31 cellular contexts compared by ENCODE assay signal in the genomic region with DNA sequence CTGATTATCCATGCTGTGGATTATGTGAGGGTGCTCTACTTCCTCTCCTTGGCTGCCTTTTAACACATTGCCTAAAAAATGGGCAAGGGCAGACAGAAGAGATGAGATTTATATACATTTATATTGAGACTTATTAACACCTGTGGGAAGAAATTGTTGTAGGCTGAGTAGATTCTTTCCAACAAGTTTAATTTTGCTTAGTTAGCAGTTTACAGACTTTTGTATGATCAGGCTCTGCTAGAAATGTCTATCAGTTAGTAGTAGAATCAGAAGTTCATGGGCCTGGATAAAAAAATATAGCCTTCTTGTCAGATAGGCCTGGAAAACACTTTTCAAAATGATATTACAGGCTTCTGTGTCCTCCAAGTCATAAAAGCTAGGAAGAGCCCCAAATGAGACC.
"Had no signal": no experiment of that assay in that cellular context is flagged by ENCODE, and none has a peak within 500 bp of the region (broad histone marks: within the 10 kb centered on the region; RNA-seq: fewer than 3 reads in every experiment).

No MANE protein-coding gene starts in this region.

- H3K36me3 Mint-ChIP-seq: natural killer cell treated with Interleukin-12 subunit alpha and Interleukin-12 subunit beta and Interleukin-15 and Interleukin-18, amount 100 ng/mL, for 72 hours; stimulated activated memory B cell treated with anti-CD40 and anti-IgM and Interleukin-4, amounts not matched to agents 10 μg/mL and 1 μg/mL and 100 μg/mL, for 72 hours; type B pancreatic cell had no signal

- H3K4me3 ChIP-seq: pancreas, prostate gland, right atrium auricular region, skin epidermis, smooth muscle cell, spleen, suprapubic skin, testis, tibial artery, transverse colon, upper lobe of right lung, uterus had no signal

- H3K9me3 ChIP-seq: neutrophil, pancreas, prostate gland, right atrium auricular region, spleen, suprapubic skin, testis, tibial artery, transverse colon, upper lobe of right lung, uterus had no signal

- H3K4me3 Mint-ChIP-seq: naive thymus-derived CD8-positive, alpha-beta T cell; natural killer cell treated with Interleukin-12 subunit alpha and Interleukin-12 subunit beta and Interleukin-15 and Interleukin-18, amount 100 ng/mL, for 72 hours; nephron progenitor cell; neural crest cell; stimulated activated memory B cell treated with anti-CD40 and anti-IgM and Interleukin-4, amounts not matched to agents 10 μg/mL and 1 μg/mL and 100 μg/mL, for 72 hours; stimulated activated naive CD8-positive, alpha-beta T cell treated with anti-CD3 and anti-CD28 coated beads, Interleukin-15, amount 100 ng/mL, for 72 hours; type B pancreatic cell had no signal

- H3K4me1 ChIP-seq: pancreas, prostate gland, right atrium auricular region, spleen, suprapubic skin, testis, tibial artery, transverse colon, upper lobe of right lung, uterus had no signal

- H3K27me3 ChIP-seq: neutrophil, pancreas, right atrium auricular region, spleen, suprapubic skin, testis, tibial artery, transverse colon, upper lobe of right lung, uterus had no signal

- H3K4me2 ChIP-seq: smooth muscle cell had no signal

- H3K4me1 Mint-ChIP-seq: nephron progenitor cell; neural crest cell; stimulated activated memory B cell treated with anti-CD40 and anti-IgM and Interleukin-4, amounts not matched to agents 10 μg/mL and 1 μg/mL and 100 μg/mL, for 72 hours had no signal

- H3K27ac ChIP-seq: neutrophil, pancreas, prostate gland, right atrium auricular region, skin epidermis, spleen, suprapubic skin, testis, tibial artery, transverse colon, upper lobe of right lung, uterus had no signal

- FAIRE-seq: pancreas had no signal

- H3K27ac Mint-ChIP-seq: natural killer cell treated with Interleukin-12 subunit alpha and Interleukin-12 subunit beta and Interleukin-15 and Interleukin-18, amount 100 ng/mL, for 72 hours; nephron progenitor cell; stimulated activated memory B cell treated with anti-CD40 and anti-IgM and Interleukin-4, amounts not matched to agents 10 μg/mL and 1 μg/mL and 100 μg/mL, for 72 hours; stimulated activated naive CD8-positive, alpha-beta T cell treated with anti-CD3 and anti-CD28 coated beads, Interleukin-15, amount 100 ng/mL, for 72 hours; type B pancreatic cell had no signal

- H3K9me3 Mint-ChIP-seq: nephron progenitor cell; stimulated activated memory B cell treated with anti-CD40 and anti-IgM and Interleukin-4, amounts not matched to agents 10 μg/mL and 1 μg/mL and 100 μg/mL, for 72 hours; type B pancreatic cell had no signal

- DNase-seq: naive thymus-derived CD8-positive, alpha-beta T cell; nephron progenitor cell; nucleus accumbens; pancreas; retina; spleen; stimulated activated CD4-positive, alpha-beta T cell treated with anti-CD3 and anti-CD28 coated beads, Interleukin-12 subunit alpha, Interleukin-12 subunit beta, amount 100 ng/mL, for 4 hours; stimulated activated CD4-positive, alpha-beta T cell treated with anti-CD3 and anti-CD28 coated beads, Interleukin-1b, Interleukin-23, amount 100 ng/mL, for 48 hours; stimulated activated CD4-positive, alpha-beta T cell treated with anti-CD3 and anti-CD28 coated beads, Interleukin-4, amount 100 ng/mL, for 1 hour; stimulated activated CD4-positive, alpha-beta T cell treated with anti-CD3 and anti-CD28 coated beads, Interleukin-4, amount 100 ng/mL, for 4 hours; stimulated activated CD8-positive, alpha-beta memory T cell treated with anti-CD3 and anti-CD28 coated beads, Interleukin-4, amount 100 ng/mL, for 48 hours; stimulated activated naive CD4-positive, alpha-beta T cell; stimulated activated naive CD8-positive, alpha-beta T cell treated with anti-CD3 and anti-CD28 coated beads, Interleukin-15, amount 100 ng/mL, for 72 hours; stimulated activated naive CD8-positive, alpha-beta T cell treated with anti-CD3 and anti-CD28 coated beads, Interleukin-15, Interleukin-2, amounts not matched to agents 100 U/mL and 50 U/mL, for 24 hours; substantia nigra; testis; tibial artery; transverse colon; upper lobe of right lung; uterus had no signal

- ATAC-seq: naive thymus-derived CD8-positive, alpha-beta T cell; natural killer cell treated with Interleukin-12 subunit alpha and Interleukin-12 subunit beta and Interleukin-15 and Interleukin-18, amount 100 ng/mL, for 72 hours; pancreas; sciatic nerve; stimulated activated memory B cell treated with anti-CD40 and anti-IgM and Interleukin-4, amounts not matched to agents 10 μg/mL and 1 μg/mL and 100 μg/mL, for 72 hours; stimulated activated naive CD8-positive, alpha-beta T cell treated with anti-CD3 and anti-CD28 coated beads, Interleukin-15, amount 100 ng/mL, for 72 hours; stimulated activated naive CD8-positive, alpha-beta T cell treated with anti-CD3 and anti-CD28 coated beads, Interleukin-15, Interleukin-2, amounts not matched to agents 100 U/mL and 50 U/mL, for 24 hours; upper lobe of right lung had no signal

- H3K27me3 Mint-ChIP-seq: naive thymus-derived CD8-positive, alpha-beta T cell; stimulated activated naive CD8-positive, alpha-beta T cell treated with anti-CD3 and anti-CD28 coated beads, Interleukin-15, amount 100 ng/mL, for 72 hours; type B pancreatic cell had no signal

- H3K36me3 ChIP-seq: neutrophil, pancreas, prostate gland, right atrium auricular region, spleen, suprapubic skin, tibial artery, transverse colon, upper lobe of right lung, uterus had no signal
